8 cellular contexts compared by ENCODE assay signal in the genomic region with DNA sequence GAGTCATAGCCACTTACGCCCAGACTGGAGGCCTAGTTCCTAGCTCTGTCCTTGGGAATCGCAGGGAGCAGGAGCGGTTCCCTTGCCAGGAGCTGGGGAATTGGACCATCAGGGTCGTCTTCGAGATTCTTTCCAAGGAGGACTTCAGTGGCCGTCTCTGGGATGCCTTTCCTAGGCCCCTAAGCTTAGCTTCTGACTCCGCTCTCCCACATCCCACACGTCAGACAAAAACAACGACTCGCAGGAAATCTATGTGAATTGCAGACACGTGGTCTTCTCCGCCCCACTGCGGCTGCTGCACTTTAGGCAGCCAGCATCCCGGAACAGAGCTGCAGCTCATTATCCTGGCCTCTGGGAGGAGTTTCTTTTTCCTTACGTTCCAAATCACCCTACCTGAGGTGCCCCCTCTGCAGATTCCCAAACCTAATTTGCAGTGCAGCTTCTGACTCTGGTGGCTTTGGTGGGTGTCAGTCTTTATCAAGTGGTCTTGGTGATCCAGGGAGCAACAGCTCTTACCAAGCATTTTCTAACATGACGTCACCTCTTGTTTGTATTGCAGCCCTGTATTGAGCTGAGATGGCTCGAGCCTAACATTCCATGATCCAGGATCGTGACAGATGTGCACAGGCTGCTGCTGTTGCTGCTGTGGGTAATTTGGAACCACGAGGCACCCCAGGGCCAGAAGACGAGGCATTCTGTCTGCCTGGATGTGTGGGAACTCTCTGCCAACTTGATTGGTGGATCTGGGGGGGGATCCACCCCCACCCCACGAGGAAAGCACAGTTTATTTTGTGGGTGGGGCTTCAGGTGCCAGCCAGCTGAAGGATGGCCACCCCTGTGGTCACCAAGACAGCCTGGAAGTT. TPM values are rescaled to one million over a fixed set of nuclear protein-coding genes. Genes with fewer than 3 reads are reported as not detected.
DNase-seq lines count a peak whose midpoint lies in the region; ATAC-seq, FAIRE-seq and TF ChIP-seq lines count a peak whose summit lies in the region.

No MANE protein-coding gene starts in this region.

- peak; percentile 54 for DNase-seq in DND-41
- DNase-seq in LNCaP clone FGC (ENCODE audit: low read depth), result peak; percentile 26
- peak in 4 of 5 experiments; percentile 14 to 60 (median 30) for DNase-seq in T-helper 2 cell
- DNase-seq in mammary epithelial cell, result peak; percentile 59
- no peak for DNase-seq in keratinocyte (ENCODE audit: low read depth, low spot score)
- peak; percentile 15 for DNase-seq in smooth muscle cell of the brain vasculature (ENCODE audit: low read depth, low spot score)
- DNase-seq in D721Med (ENCODE audit: insufficient read length, low spot score), result no peak
- no peak for DNase-seq in cerebellar nuclear complex (lab: John Stamatoyannopoulos, UW)

- ATAC-seq in DND-41 (ENCODE audit: insufficient read depth, low read depth), result no peak

- peaks cover 12% of the 10 kb centered on the region for H4K20me1 ChIP-seq in DND-41 (ENCODE audit: insufficient read depth, low read length)
- no peaks in the 10 kb centered on the region for H4K20me1 ChIP-seq in mammary epithelial cell (ENCODE audit: insufficient read depth, low read length)
- no peaks in the 10 kb centered on the region for H4K20me1 ChIP-seq in keratinocyte (ENCODE audit: control insufficient read depth, extremely low read depth, insufficient read depth, low read length)

- no peaks in the 10 kb centered on the region for H3K9me1 ChIP-seq in keratinocyte (ENCODE audit: control insufficient read depth, extremely low read depth, insufficient read depth, low read length)

- H3K27me3 ChIP-seq in DND-41 (ENCODE audit: insufficient read depth, low read length, poor library complexity), result no peaks in the 10 kb centered on the region
- H3K27me3 ChIP-seq in mammary epithelial cell (ENCODE audit: insufficient read depth, low read length), result no peaks in the 10 kb centered on the region
- H3K27me3 ChIP-seq in keratinocyte (ENCODE audit: control insufficient read depth, extremely low read depth, insufficient read depth, low read length), result no peaks in the 10 kb centered on the region

- CTCF ChIA-PET in mammary epithelial cell (lab: Charles Lee; ENCODE audit: low non-redundant PET), result interaction anchor here (0.6 to 1.2 kb wide), 5 partner anchors 141 to 361 kb away, joined by 3 to 11 read pairs (median 4); no protein-coding TSS in a partner anchor

- no TSS peak for BruUV-seq in mammary epithelial cell (replicated peaks; lab: Mats Ljungman, UMichigan)

- H3K9ac ChIP-seq in DND-41 (ENCODE audit: low read depth, low read length) (peak overlapping the region; percentile 68), mammary epithelial cell (ENCODE audit: insufficient read depth, low read length) (peak overlapping the region; percentile 77), keratinocyte (ENCODE audit: control insufficient read depth, extremely low read depth, insufficient read depth, low read length) (peak overlapping the region; percentile 97)

- WGBS in mammary epithelial cell (ENCODE audit: low coverage, missing lambda C conversion rate), result 12% methylated on average over 16 of the region's 21 CpGs

- H3K36me3 ChIP-seq in DND-41 (ENCODE audit: insufficient read depth, low read length) (peaks cover 46% of the 10 kb centered on the region), mammary epithelial cell (ENCODE audit: insufficient read depth, low read length) (peaks cover 2% of the 10 kb centered on the region), keratinocyte (ENCODE audit: control insufficient read depth in 2 of 2, extremely low read depth in 1 of 2, insufficient read depth in 2 of 2, low read length in 2 of 2) (peaks cover 0 to 7% of the 10 kb centered on the region in 2 experiments)

- peak overlapping the region; percentile 88 for H3K4me2 ChIP-seq in DND-41 (ENCODE audit: insufficient read depth, low read length)
- peak overlapping the region; percentile 88 for H3K4me2 ChIP-seq in mammary epithelial cell (ENCODE audit: insufficient read depth, low read depth, low read length)
- H3K4me2 ChIP-seq in keratinocyte (ENCODE audit: control insufficient read depth, extremely low read depth, insufficient read depth, low read depth, low read length), result peak overlapping the region; percentile 99

- H3K4me3 ChIP-seq in DND-41 (ENCODE audit: low read depth in 1 of 2, low read length in 2 of 2) (peak overlapping the region; percentile 74 to 80; a peak in 3 of 4 replicates), LNCaP clone FGC (ENCODE audit: low read depth, low read length) (peak overlapping the region; percentile 96), mammary epithelial cell (replicated peaks in 1 of 3; ENCODE audit: insufficient read depth in 1 of 3, low read depth in 2 of 3, low read length in 3 of 3) (peak overlapping the region; percentile 69 to 100 (median 77)), keratinocyte (ENCODE audit: control insufficient read depth in 2 of 3, extremely low read depth in 1 of 3, insufficient read depth in 2 of 3, low read depth in 1 of 3, low read length in 3 of 3) (peak overlapping the region; percentile 71 to 92 (median 88))

- intact Hi-C loops in mammary epithelial cell (cut with micrococcal nuclease), result loop anchor here (5.0 kb wide), 1 partner anchor 144 kb away; no protein-coding TSS in a partner anchor

- peaks cover 2% of the 10 kb centered on the region for H3K9me3 ChIP-seq in DND-41 (ENCODE audit: insufficient read depth, low read length, severe bottlenecking)
- H3K9me3 ChIP-seq in mammary epithelial cell (replicated peaks; ENCODE audit: insufficient read depth, low read length), result no peaks in the 10 kb centered on the region
- no peaks in the 10 kb centered on the region for H3K9me3 ChIP-seq in keratinocyte (ENCODE audit: control insufficient read depth, low read depth, low read length)

- in situ Hi-C loops in mammary epithelial cell (cut with MboI; ENCODE audit: low sequenced_read_pairs in 2 of 2), result no loop called here

- H2AFZ ChIP-seq in DND-41 (ENCODE audit: low read depth, low read length) (peak overlapping the region; percentile 65), mammary epithelial cell (ENCODE audit: low read depth, low read length) (peak overlapping the region; percentile 81), keratinocyte (ENCODE audit: control insufficient read depth, low read length) (peak overlapping the region; percentile 93)

- TF ChIP-seq CTCF in DND-41 (IDR thresholded peaks at IDR 0.05; ENCODE audit: borderline replicate concordance, extremely low read depth, low read length, poor library complexity, severe bottlenecking) (peak; percentile 42), LNCaP clone FGC (IDR thresholded peaks at IDR 0.05; ENCODE audit: control insufficient read depth, extremely low read depth, insufficient read depth) (no peak), mammary epithelial cell (conservative IDR thresholded peaks at IDR 0.05 in 1 of 2, IDR thresholded peaks at IDR 0.05 in 1 of 2; ENCODE audit: extremely low read depth in 1 of 2, insufficient read depth in 1 of 2, low read depth in 1 of 2, low read length in 2 of 2) (peak; percentile 23 to 26), keratinocyte (optimal IDR thresholded peaks at IDR 0.05 in 1 of 3, IDR thresholded peaks at IDR 0.05 in 1 of 3, conservative IDR thresholded peaks at IDR 0.05 in 1 of 3; ENCODE audit: extremely low read depth in 1 of 3, insufficient read depth in 2 of 3, low read length in 3 of 3) (peak; percentile 12 to 44 (median 40)), D721Med (IDR thresholded peaks at IDR 0.05; ENCODE audit: insufficient read depth, missing control alignments) (no peak)

- peak overlapping the region; percentile 71 for H3K27ac ChIP-seq in DND-41 (ENCODE audit: low read length)
- H3K27ac ChIP-seq in mammary epithelial cell (ENCODE audit: insufficient read depth, low read depth, low read length), result peak overlapping the region; percentile 68
- peak overlapping the region; percentile 93 for H3K27ac ChIP-seq in keratinocyte (ENCODE audit: control insufficient read depth, insufficient read depth, low read length)

- H3K4me1 ChIP-seq in DND-41 (ENCODE audit: insufficient read depth, low read length) (peaks cover 40% of the 10 kb centered on the region), mammary epithelial cell (ENCODE audit: insufficient read depth, low read length) (peaks cover 13% of the 10 kb centered on the region), keratinocyte (ENCODE audit: control insufficient read depth, extremely low read depth, insufficient read depth, low read length) (peaks cover 41% of the 10 kb centered on the region)

- FAIRE-seq in keratinocyte (lab: Jason Lieb, UNC), result peak; percentile 81
- no peak for FAIRE-seq in D721Med (lab: Jason Lieb, UNC)

- dilution Hi-C loops in mammary epithelial cell (cut with HindIII; ENCODE audit: low sequenced_read_pairs) (no loop called here), keratinocyte (cut with MboI; ENCODE audit: extremely low pct_ligation_motif_present, low sequenced_read_pairs) (no loop called here)

- H3K79me2 ChIP-seq in DND-41 (ENCODE audit: insufficient read depth, low read length) (peaks cover 45% of the 10 kb centered on the region), mammary epithelial cell (ENCODE audit: insufficient read depth, low read length) (peaks cover 7% of the 10 kb centered on the region), keratinocyte (ENCODE audit: control insufficient read depth, insufficient read depth, low read length) (peaks cover 4% of the 10 kb centered on the region)

RNA-seq across cellular contexts. Expression of a gene that starts 1.1 kb away (rescaled TPM):
- total RNA-seq in mammary epithelial cell, result 10 to 100 TPM; 20.4 to 24.0 TPM
- polyA plus RNA-seq in mammary epithelial cell (25.6 TPM), keratinocyte (18.9 to 21.8 TPM (median 20.6 TPM) in 3 replicates)
- polyA minus RNA-seq in mammary epithelial cell (48.0 TPM), keratinocyte (17.5 to 38.7 TPM (median 26.3 TPM) in 3 replicates)
- 28.6 TPM for polyA plus RNA-seq in keratinocyte (2011; ENCODE audit: low read depth)
- polyA plus RNA-seq in keratinocyte (2011; cell fraction: cytosol; rRNA removed), result 12.2 and 26.1 TPM in 2 replicates
- polyA plus RNA-seq in keratinocyte (2011; cell fraction: nucleus; rRNA removed), result 28.5 and 40.1 TPM in 2 replicates
- polyA plus RNA-seq in keratinocyte (2012; ENCODE audit: low replicate concordance), result 17.8 and 21.1 TPM in 2 replicates
- 29.4 TPM for polyA minus RNA-seq in keratinocyte (2011; cell fraction: cytosol; rRNA and poly(A)+ RNA removed)
- polyA minus RNA-seq in keratinocyte (2011; cell fraction: nucleus; rRNA and poly(A)+ RNA removed), result 16.4 and 22.3 TPM in 2 replicates

RNA-seq across cellular contexts. Expression of a gene that starts 42.0 kb away (rescaled TPM):
- total RNA-seq in mammary epithelial cell, result not detected
- polyA plus RNA-seq in mammary epithelial cell (0.07 TPM), keratinocyte (not detected in 3 replicates)
- polyA minus RNA-seq in mammary epithelial cell (not detected), keratinocyte (not detected in 3 replicates)
- not detected for polyA plus RNA-seq in keratinocyte (2011; ENCODE audit: low read depth)
- not detected in 2 replicates for polyA plus RNA-seq in keratinocyte (2011; cell fraction: cytosol; rRNA removed)
- polyA plus RNA-seq in keratinocyte (2011; cell fraction: nucleus; rRNA removed), result not detected in 2 replicates
- polyA plus RNA-seq in keratinocyte (2012; ENCODE audit: low replicate concordance), result not detected in 2 replicates
- polyA minus RNA-seq in keratinocyte (2011; cell fraction: cytosol; rRNA and poly(A)+ RNA removed), result not detected
- not detected in 2 replicates for polyA minus RNA-seq in keratinocyte (2011; cell fraction: nucleus; rRNA and poly(A)+ RNA removed)

Comparison
In these comparisons a context has a peak if more than half of its experiments do, and no peak if none do; other contexts are left out.
1. DNase-seq: peak in DND-41 (single experiment), LNCaP clone FGC (single experiment), T-helper 2 cell (4 of 5), mammary epithelial cell (single experiment) and smooth muscle cell of the brain vasculature (single experiment); none in keratinocyte (single experiment), D721Med (single experiment) and cerebellar nuclear complex (0 of 2).
2. CTCF ChIP-seq: peak in DND-41 (single experiment), mammary epithelial cell (2 of 2) and keratinocyte (3 of 3); none in LNCaP clone FGC (single experiment) and D721Med (single experiment).
3. Peak in every context shown above with its lines, with median percentiles within 50 percentile points of each other: H2AFZ ChIP-seq, H3K27ac ChIP-seq, H3K4me2 ChIP-seq, H3K4me3 ChIP-seq and H3K9ac ChIP-seq.